In genomic region chr1:13826591-13826990, GRCh38 we compare ENCODE assay signal across 22 cellular contexts.
"Had no signal": no experiment of that assay in that cellular context is flagged by ENCODE, and none has a peak within 500 bp of the region (broad histone marks: within the 10 kb centered on the region; RNA-seq: fewer than 3 reads in every experiment).

No MANE protein-coding gene starts in this region.

- H3K4me3 Mint-ChIP-seq: memory B cell; natural killer cell; stimulated activated effector memory CD8-positive, alpha-beta T cell treated with anti-CD3 and anti-CD28 coated beads, Interleukin-12 subunit alpha, Interleukin-12 subunit beta, amount 100 ng/mL, for 72 hours had no signal

- H3K4me1 ChIP-seq: pancreas had no signal

- H3K27me3 ChIP-seq: pancreas, stomach, thyroid gland had no signal

- H3K27ac Mint-ChIP-seq: memory B cell; natural killer cell; stimulated activated effector memory CD8-positive, alpha-beta T cell treated with anti-CD3 and anti-CD28 coated beads, Interleukin-12 subunit alpha, Interleukin-12 subunit beta, amount 100 ng/mL, for 72 hours had no signal

- DNase-seq: caudate nucleus; cerebellar nuclear complex; dermis blood vessel endothelial cell; effector memory CD4-positive, alpha-beta T cell; erythroblast; hippocampal formation; left cardiac atrium; left ventricle myocardium superior; natural killer cell; occipital lobe; pancreas; retina; stimulated activated CD4-positive, alpha-beta T cell treated with anti-CD3 and anti-CD28 coated beads, Interleukin-2, amount 100 ng/mL, for 24 hours; stimulated activated CD4-positive, alpha-beta T cell treated with anti-CD3 and anti-CD28 coated beads, Interleukin-4, amount 100 ng/mL, for 24 hours; stimulated activated naive CD4-positive, alpha-beta T cell treated with Interleukin-2 at 50 U/mL for 16 hours; stomach; thyroid gland; trophoblast cell had no signal

- H3K9me3 Mint-ChIP-seq: memory B cell; natural killer cell; stimulated activated effector memory CD8-positive, alpha-beta T cell treated with anti-CD3 and anti-CD28 coated beads, Interleukin-12 subunit alpha, Interleukin-12 subunit beta, amount 100 ng/mL, for 72 hours had no signal

- H3K27ac ChIP-seq: pancreas, stomach, thyroid gland had no signal

- H3K36me3 ChIP-seq: pancreas, thyroid gland had no signal

- H3K9me3 ChIP-seq: pancreas, stomach, thyroid gland had no signal

- H3K4me3 ChIP-seq: lung, pancreas, stomach, thyroid gland had no signal

- ATAC-seq: left cardiac atrium; left ventricle myocardium superior; natural killer cell; pancreas; sciatic nerve; stimulated activated effector memory CD8-positive, alpha-beta T cell treated with anti-CD3 and anti-CD28 coated beads, Interleukin-12 subunit alpha, Interleukin-12 subunit beta, amount 100 ng/mL, for 72 hours had no signal
